In genomic region chr13:32636711-32637110, GRCh38 we compare ENCODE assay signal across 2 cellular contexts.
TF ChIP-seq lines count a peak whose summit lies in the region.

No MANE protein-coding gene starts in this region.

TF ChIP-seq in IMR-90, 13 proteins besides CTCF, POLR2A, EP300 and RAD21:
- TF ChIP-seq MAZ (IDR thresholded peaks at IDR 0.05; ENCODE audit: borderline replicate concordance, low read depth, low read length): no peak
- no peak for TF ChIP-seq USF2 (IDR thresholded peaks at IDR 0.05; ENCODE audit: low read depth, low read length)
- no peak for TF ChIP-seq MAFK (IDR thresholded peaks at IDR 0.05; ENCODE audit: low read depth, low read length)
- no peak for TF ChIP-seq RFX5 (IDR thresholded peaks at IDR 0.05; ENCODE audit: low read depth, low read length)
- TF ChIP-seq FOS (IDR thresholded peaks at IDR 0.05; ENCODE audit: low read depth, low read length): no peak
- no peak for TF ChIP-seq CEBPB (IDR thresholded peaks at IDR 0.05; ENCODE audit: low read depth, low read length)
TF ChIP-seq in IMR-90: peak in this region for 0.

TF ChIP-seq in K562, 482 proteins besides CTCF, POLR2A, EP300 and RAD21:
- no peak for TF ChIP-seq ZNF609 (CRISPR knock-in tag; IDR thresholded peaks at IDR 0.05; ENCODE audit: borderline replicate concordance)
- no peak for TF ChIP-seq CBX5 (IDR thresholded peaks at IDR 0.05; ENCODE audit: borderline replicate concordance, low read depth)
- TF ChIP-seq PURB (CRISPR knock-in tag; IDR thresholded peaks at IDR 0.05; ENCODE audit: low read depth): no peak
- peak; percentile 68 for TF ChIP-seq PKNOX1 (IDR thresholded peaks at IDR 0.05)
